Comparison of ENCODE assay signal across 19 cellular contexts in the genomic region with DNA sequence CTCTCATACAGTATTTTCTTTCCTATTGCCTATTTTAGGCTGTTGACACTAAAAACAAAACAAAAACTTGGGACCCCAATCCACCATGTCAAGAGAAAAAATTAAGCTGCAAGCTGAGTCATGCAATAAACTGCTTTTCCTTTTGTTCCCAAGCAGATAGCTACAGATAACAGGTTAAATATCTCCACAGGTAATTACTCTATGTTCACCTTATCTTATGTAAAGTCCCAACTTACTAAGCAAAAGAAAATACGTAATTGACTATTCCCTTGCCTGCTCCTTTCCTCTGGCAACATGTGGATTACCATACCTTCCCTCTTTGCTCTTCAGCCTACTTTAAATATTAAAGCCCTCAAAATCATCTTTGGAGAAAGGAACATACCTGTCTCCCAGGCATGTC. TPM values are rescaled to one million over a fixed set of nuclear protein-coding genes. Genes with fewer than 3 reads are reported as not detected.
A peak's percentile ranks its signal among the peaks of the same experiment; 100 is the strongest.
DNase-seq lines count a peak whose midpoint lies in the region; ATAC-seq and FAIRE-seq lines count a peak whose summit lies in the region.
"Had no signal": no experiment of that assay in that cellular context is flagged by ENCODE, and none has a peak within 500 bp of the region (broad histone marks: within the 10 kb centered on the region; RNA-seq: fewer than 3 reads in every experiment).

No MANE protein-coding gene starts in this region.

- H3K36me3 ChIP-seq in HUES6 (ENCODE audit: control insufficient read depth, insufficient read depth, low read length) (peaks cover 18% of the 10 kb centered on the region), small intestine (ENCODE audit: control insufficient read depth in 2 of 2, insufficient read depth in 2 of 2, low read length in 2 of 2) (peaks cover 0 to 2% of the 10 kb centered on the region in 2 donors)

- H3K36me3 Mint-ChIP-seq in T-helper 17 cell (ENCODE audit: low read depth): peaks cover 2% of the 10 kb centered on the region

- H3K27ac ChIP-seq in HUES6 (ENCODE audit: low read depth, low read length) (peak overlapping the region; percentile 57; the same call in 1 of the 2 replicates), small intestine (ENCODE audit: low read depth in 1 of 2, low read length in 1 of 2) (peak overlapping the region in 1 of 2 donors; percentile 20)
- H3K27ac ChIP-seq: GM23248 had no signal

- no peak overlapping the region for H3K4me3 Mint-ChIP-seq in T-helper 17 cell
- H3K4me3 Mint-ChIP-seq: CD4-positive, alpha-beta memory T cell had no signal

- FAIRE-seq in small intestine (lab: Jason Lieb, UNC): no peak
- FAIRE-seq: GM12891, GM18507, H1 had no signal

- 15 to 75% (median 31%) methylated on average over 1 of the region's 1 CpG for whole genome bisulfite sequencing in small intestine, 3 donors

- no peaks in the 10 kb centered on the region for H3K27me3 Mint-ChIP-seq in T-helper 17 cell
- H3K27me3 Mint-ChIP-seq: CD4-positive, alpha-beta memory T cell had no signal

- no peaks in the 10 kb centered on the region for H3K4me1 Mint-ChIP-seq in T-helper 17 cell
- H3K4me1 Mint-ChIP-seq: CD4-positive, alpha-beta memory T cell had no signal

- no peak overlapping the region for H3K27ac Mint-ChIP-seq in T-helper 17 cell
- H3K27ac Mint-ChIP-seq: CD4-positive, alpha-beta memory T cell had no signal

- H3K9ac ChIP-seq in HUES6 (ENCODE audit: low read length): no peak overlapping the region
- H3K9ac ChIP-seq: GM23248 had no signal

- no peak overlapping the region for H3K4me3 ChIP-seq in HUES6 (ENCODE audit: low read depth, low read length)
- H3K4me3 ChIP-seq in small intestine (ENCODE audit: low read depth in 1 of 2, low read length in 2 of 2): no peak overlapping the region
- H3K4me3 ChIP-seq: GM23248 had no signal

- peak; percentile 64 for ATAC-seq in left colon
- no peak for ATAC-seq in T-helper 17 cell
- no peak for ATAC-seq in GM21529 (IDR thresholded peaks at IDR 0.05; ENCODE audit: unreplicated experiment)
- no peak for ATAC-seq in GM18858 (IDR thresholded peaks at IDR 0.05; ENCODE audit: unreplicated experiment)

- H3K9me3 ChIP-seq in HUES6 (ENCODE audit: control insufficient read depth, insufficient read depth, low read depth, low read length) (no peaks in the 10 kb centered on the region), small intestine (ENCODE audit: control insufficient read depth, low read depth) (no peaks in the 10 kb centered on the region), T-helper 17 cell (ENCODE audit: control insufficient read depth, low read length, poor library complexity, severe bottlenecking) (no peaks in the 10 kb centered on the region)

- intact Hi-C loops in left colon (cut with DNase I, micrococcal nuclease): no loop called here

- H3K27me3 ChIP-seq in HUES6 (ENCODE audit: control insufficient read depth, insufficient read depth, low read length) (no peaks in the 10 kb centered on the region), small intestine (ENCODE audit: control insufficient read depth in 2 of 2, insufficient read depth in 2 of 2, low read length in 2 of 2) (no peaks in the 10 kb centered on the region)

- H3K4me1 ChIP-seq in HUES6 (ENCODE audit: control insufficient read depth, insufficient read depth, low read length): peaks cover 13% of the 10 kb centered on the region
- H3K4me1 ChIP-seq in small intestine (ENCODE audit: control insufficient read depth in 2 of 2, insufficient read depth in 1 of 2, low read depth in 1 of 2, low read length in 1 of 2): peaks cover 0 to 2% of the 10 kb centered on the region in 2 donors

- no peak for DNase-seq in left colon
- peak; percentile 53 for DNase-seq in small intestine
- DNase-seq in T-helper 17 cell: no peak
- DNase-seq: C1 segment of cervical spinal cord; Calu3; CD4-positive, alpha-beta memory T cell; COR-L47; DMS53; DMS79 treated with DMSO at 0.1 percent for 48 hours; GF-D8; GM23248; H7; HCEC 1CT had no signal

RNA-seq across cellular contexts. Expression of gene COX16, which starts 19.2 kb away (rescaled TPM):
- 10 to 100 TPM; 35.5 to 39.9 TPM for total RNA-seq in left colon
- polyA plus RNA-seq in small intestine: 10 to 100 TPM; 56.7 to 75.0 (median 69.1) TPM
- total RNA-seq in T-helper 17 cell: 10 to 100 TPM; 23.3 to 23.7 TPM

RNA-seq across cellular contexts. Expression of gene SYNJ2BP, which starts 38.2 kb away (rescaled TPM):
- 10 to 100 TPM; 50.1 to 57.0 TPM for total RNA-seq in left colon
- 10 to 100 TPM; 15.9 to 26.6 (median 17.2) TPM for polyA plus RNA-seq in small intestine
- 10 to 100 TPM; 11.5 to 13.3 TPM for total RNA-seq in T-helper 17 cell
